8 cellular contexts compared by ENCODE assay signal in genomic region chr1:219088778-219089557, GRCh38.
DNase-seq lines count a peak whose midpoint lies in the region; ATAC-seq and TF ChIP-seq lines count a peak whose summit lies in the region.

No MANE protein-coding gene starts in this region.

- H4K8ac ChIP-seq in mesendoderm (ENCODE audit: low read depth, low read length): no peak overlapping the region

- WGBS in mesendoderm (ENCODE audit: extremely low coverage, insufficient coverage, low lambda C conversion rate): no CpG with 5 or more reads among the region's 5 CpGs

- H3K18ac ChIP-seq in mesendoderm (ENCODE audit: low read length): no peak overlapping the region

- H3K23ac ChIP-seq in mesendoderm (ENCODE audit: low read length): no peak overlapping the region

- no peaks in the 10 kb centered on the region for H3K27me3 ChIP-seq in mesendoderm (ENCODE audit: insufficient read depth, low read length, poor library complexity)
- H3K27me3 ChIP-seq in effector memory CD4-positive, alpha-beta T cell (replicated peaks; ENCODE audit: control insufficient read depth, insufficient read depth, low read length, poor library complexity, severe bottlenecking): no peaks in the 10 kb centered on the region

- H3K9me3 Mint-ChIP-seq in stimulated activated effector memory CD8-positive, alpha-beta T cell treated with anti-CD3 and anti-CD28 coated beads, Interleukin-12 subunit alpha, Interleukin-12 subunit beta, amount 100 ng/mL, for 72 hours: peaks cover 6% of the 10 kb centered on the region

- peak; percentile 67 for ATAC-seq in GM21526 (IDR thresholded peaks at IDR 0.05; ENCODE audit: low FRiP score, unreplicated experiment)
- peak; percentile 75 for ATAC-seq in HG03565 (IDR thresholded peaks at IDR 0.05; ENCODE audit: unreplicated experiment)
- ATAC-seq in stimulated activated effector memory CD8-positive, alpha-beta T cell treated with anti-CD3 and anti-CD28 coated beads, Interleukin-12 subunit alpha, Interleukin-12 subunit beta, amount 100 ng/mL, for 72 hours: no peak

- H3K4ac ChIP-seq in mesendoderm (ENCODE audit: low read depth, low read length): no peak overlapping the region

- H3K36me3 ChIP-seq in mesendoderm (ENCODE audit: control insufficient read depth, insufficient read depth, low read length): no peaks in the 10 kb centered on the region
- no peaks in the 10 kb centered on the region for H3K36me3 ChIP-seq in effector memory CD4-positive, alpha-beta T cell (ENCODE audit: control insufficient read depth, insufficient read depth, low read length)

- H3K27ac ChIP-seq in mesendoderm (ENCODE audit: low read depth, low read length): no peak overlapping the region
- no peak overlapping the region for H3K27ac ChIP-seq in effector memory CD4-positive, alpha-beta T cell (ENCODE audit: insufficient read depth, low read length, poor library complexity, severe bottlenecking)

- H3K27ac Mint-ChIP-seq in stimulated activated effector memory CD8-positive, alpha-beta T cell treated with anti-CD3 and anti-CD28 coated beads, Interleukin-12 subunit alpha, Interleukin-12 subunit beta, amount 100 ng/mL, for 72 hours: no peak overlapping the region

- no peak overlapping the region for H3K4me2 ChIP-seq in mesendoderm (ENCODE audit: low read length)

- no peaks in the 10 kb centered on the region for H3K79me1 ChIP-seq in mesendoderm (ENCODE audit: low read length)

- H3K4me1 ChIP-seq in mesendoderm (ENCODE audit: control insufficient read depth, low read depth, low read length): no peaks in the 10 kb centered on the region
- H3K4me1 ChIP-seq in effector memory CD4-positive, alpha-beta T cell (ENCODE audit: control insufficient read depth, insufficient read depth, low read length, poor library complexity, severe bottlenecking): no peaks in the 10 kb centered on the region

- no peak for TF ChIP-seq CTCF in astrocyte of the cerebellum (IDR thresholded peaks at IDR 0.05; ENCODE audit: low read depth, low read length, missing control alignments)

- H3K9ac ChIP-seq in mesendoderm (ENCODE audit: low read length): no peak overlapping the region

- H3K9me3 ChIP-seq in effector memory CD4-positive, alpha-beta T cell (ENCODE audit: control insufficient read depth, low read length): no peaks in the 10 kb centered on the region

- no peak overlapping the region for H2AK5ac ChIP-seq in mesendoderm (ENCODE audit: low read length)

- no peak overlapping the region for H2BK15ac ChIP-seq in mesendoderm (replicated peaks; ENCODE audit: low read depth)

- no peaks in the 10 kb centered on the region for H3K79me2 ChIP-seq in mesendoderm (ENCODE audit: control insufficient read depth, insufficient read depth, low read length)

- no peaks in the 10 kb centered on the region for H3K4me1 Mint-ChIP-seq in stimulated activated effector memory CD8-positive, alpha-beta T cell treated with anti-CD3 and anti-CD28 coated beads, Interleukin-12 subunit alpha, Interleukin-12 subunit beta, amount 100 ng/mL, for 72 hours

- H3K36me3 Mint-ChIP-seq in stimulated activated effector memory CD8-positive, alpha-beta T cell treated with anti-CD3 and anti-CD28 coated beads, Interleukin-12 subunit alpha, Interleukin-12 subunit beta, amount 100 ng/mL, for 72 hours: no peaks in the 10 kb centered on the region

- H3K4me3 Mint-ChIP-seq in stimulated activated effector memory CD8-positive, alpha-beta T cell treated with anti-CD3 and anti-CD28 coated beads, Interleukin-12 subunit alpha, Interleukin-12 subunit beta, amount 100 ng/mL, for 72 hours: no peak overlapping the region

- H4K5ac ChIP-seq in mesendoderm (ENCODE audit: low read length): no peak overlapping the region

- H3K56ac ChIP-seq in mesendoderm (ENCODE audit: low read length): no peak overlapping the region

- DNase-seq in Caki2 (ENCODE audit: low read depth) (peak; percentile 59), astrocyte of the cerebellum (ENCODE audit: low read depth) (peak; percentile 26), mesendoderm (peak; percentile 71), GOT3 (lab: John Stamatoyannopoulos, UW) (no peak)
- DNase-seq in effector memory CD4-positive, alpha-beta T cell: no peak
- DNase-seq in stimulated activated effector memory CD8-positive, alpha-beta T cell treated with anti-CD3 and anti-CD28 coated beads, Interleukin-12 subunit alpha, Interleukin-12 subunit beta, amount 100 ng/mL, for 72 hours (ENCODE audit: low spot score in 2 of 2): no peak

- in situ Hi-C loops in Caki2 (cut with HindIII; ENCODE audit: low pct_unique_long_range_greater_than_20kb, low sequenced_read_pairs): no loop called here
- in situ Hi-C loops in astrocyte of the cerebellum (cut with HindIII; ENCODE audit: low sequenced_read_pairs): no loop called here

- H2BK120ac ChIP-seq in mesendoderm (ENCODE audit: low read depth, low read length): no peak overlapping the region

- H3K4me3 ChIP-seq in astrocyte of the cerebellum (ENCODE audit: low read depth, low read length) (no peak overlapping the region), mesendoderm (ENCODE audit: low read length) (no peak overlapping the region)
- no peak overlapping the region for H3K4me3 ChIP-seq in effector memory CD4-positive, alpha-beta T cell (ENCODE audit: insufficient read depth, low read depth, low read length, poor library complexity, severe bottlenecking)

- H2BK5ac ChIP-seq in mesendoderm (ENCODE audit: low read length): no peak overlapping the region

Comparison
In these comparisons a context has a peak if more than half of its experiments do, and no peak if none do; other contexts are left out.
1. DNase-seq: peak in Caki2 (single experiment), astrocyte of the cerebellum (single experiment) and mesendoderm (single experiment); none in GOT3 (single experiment), effector memory CD4-positive, alpha-beta T cell (0 of 3) and stimulated activated effector memory CD8-positive, alpha-beta T cell treated with anti-CD3 and anti-CD28 coated beads, Interleukin-12 subunit alpha, Interleukin-12 subunit beta, amount 100 ng/mL, for 72 hours (0 of 2).